11 cellular contexts compared by ENCODE assay signal in the genomic region with DNA sequence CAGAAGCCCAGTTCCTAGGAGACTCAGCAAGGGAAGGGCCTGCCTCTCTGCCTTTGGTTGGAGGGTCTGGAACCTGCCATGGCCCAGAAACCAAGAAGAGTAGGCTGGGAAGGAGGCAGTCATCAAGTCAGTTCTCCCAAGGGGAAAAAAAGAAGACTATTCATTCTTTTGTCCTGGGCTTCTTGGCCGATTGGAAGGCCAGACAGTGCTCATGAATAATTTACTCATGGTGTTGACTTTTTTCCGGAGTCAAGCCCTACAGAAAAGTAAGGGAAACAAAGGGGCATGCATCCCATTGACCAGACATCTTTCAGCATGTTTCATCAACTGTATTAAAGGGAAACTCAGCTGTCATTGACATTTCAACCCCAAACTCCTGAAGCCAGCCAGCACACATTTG.
A peak's percentile ranks its signal among the peaks of the same experiment; 100 is the strongest.
DNase-seq lines count a peak whose midpoint lies in the region; ATAC-seq and TF ChIP-seq lines count a peak whose summit lies in the region.
"Had no signal": no experiment of that assay in that cellular context is flagged by ENCODE, and none has a peak within 500 bp of the region (broad histone marks: within the 10 kb centered on the region; RNA-seq: fewer than 3 reads in every experiment).

No MANE protein-coding gene starts in this region.

- no peak for DNase-seq in CD4-positive, CD25-positive, alpha-beta regulatory T cell
- DNase-seq in RPMI8226 (peak; percentile 7), endodermal cell (no peak), pons (ENCODE audit: low spot score) (peak; percentile 74), HT-29 (ENCODE audit: low spot score) (no peak), ureter (ENCODE audit: low spot score) (no peak), NCI-H748 (lab: John Stamatoyannopoulos, UW; ENCODE audit: unreplicated experiment) (no peak)
- DNase-seq: CD4-positive, alpha-beta T cell; islet precursor cell; NCI-H2081 treated with DMSO at 0.1 percent for 48 hours had no signal

- no peak overlapping the region for H3K9ac ChIP-seq in endodermal cell (ENCODE audit: extremely low read depth, low read length, poor library complexity, severe bottlenecking)

- H3K9me3 ChIP-seq in CD4-positive, CD25-positive, alpha-beta regulatory T cell (ENCODE audit: control insufficient read depth in 2 of 2, low read length in 2 of 2), result no peaks in the 10 kb centered on the region
- no peaks in the 10 kb centered on the region for H3K9me3 ChIP-seq in endodermal cell (ENCODE audit: control insufficient read depth, low read length)

- H3K4me3 Mint-ChIP-seq in CD4-positive, CD25-positive, alpha-beta regulatory T cell, result no peak overlapping the region
- no peak overlapping the region for H3K4me3 Mint-ChIP-seq in endodermal cell
- H3K4me3 Mint-ChIP-seq: CD4-positive, alpha-beta T cell had no signal

- TF ChIP-seq CTCF in endodermal cell (conservative IDR thresholded peaks at IDR 0.05), result no peak

- WGBS in endodermal cell (ENCODE audit: insufficient coverage in 1 of 2, insufficient read length in 1 of 2), 2 experiments, result 57 to 80% methylated on average over 1 to 2 of the region's 2 CpGs

- no peak for ATAC-seq in CD4-positive, CD25-positive, alpha-beta regulatory T cell (ENCODE audit: low read depth in 2 of 2)
- no peak for ATAC-seq in GM19455 (IDR thresholded peaks at IDR 0.05; ENCODE audit: unreplicated experiment)

- H3K4me3 ChIP-seq in CD4-positive, CD25-positive, alpha-beta regulatory T cell (ENCODE audit: low read depth, low read length), result no peak overlapping the region
- H3K4me3 ChIP-seq in endodermal cell (ENCODE audit: low read length), result no peak overlapping the region

- no peaks in the 10 kb centered on the region for H3K4me1 ChIP-seq in CD4-positive, CD25-positive, alpha-beta regulatory T cell (ENCODE audit: control insufficient read depth, insufficient read depth, low read length, poor library complexity, severe bottlenecking)
- peaks cover 2% of the 10 kb centered on the region for H3K4me1 ChIP-seq in endodermal cell (ENCODE audit: control insufficient read depth, insufficient read depth, low read length)

- H3K27me3 Mint-ChIP-seq in CD4-positive, CD25-positive, alpha-beta regulatory T cell, result no peaks in the 10 kb centered on the region
- H3K27me3 Mint-ChIP-seq in endodermal cell (ENCODE audit: insufficient read depth), result no peaks in the 10 kb centered on the region
- H3K27me3 Mint-ChIP-seq: CD4-positive, alpha-beta T cell had no signal

- no peaks in the 10 kb centered on the region for H3K27me3 ChIP-seq in CD4-positive, CD25-positive, alpha-beta regulatory T cell (ENCODE audit: control insufficient read depth, insufficient read depth, low read length)
- no peaks in the 10 kb centered on the region for H3K27me3 ChIP-seq in endodermal cell (ENCODE audit: control insufficient read depth, insufficient read depth, low read length, poor library complexity, severe bottlenecking)

- H3K27ac ChIP-seq in CD4-positive, CD25-positive, alpha-beta regulatory T cell (ENCODE audit: insufficient read depth, low read length, poor library complexity, severe bottlenecking), result no peak overlapping the region
- peak overlapping the region; percentile 92 for H3K27ac ChIP-seq in endodermal cell (ENCODE audit: low read depth, low read length)

- H3K9me3 Mint-ChIP-seq in CD4-positive, CD25-positive, alpha-beta regulatory T cell, result no peaks in the 10 kb centered on the region
- H3K9me3 Mint-ChIP-seq in endodermal cell, result no peaks in the 10 kb centered on the region
- H3K9me3 Mint-ChIP-seq: CD4-positive, alpha-beta T cell had no signal

- peak overlapping the region in 2 of 3 donors; percentile 68 to 78 for H3K27ac Mint-ChIP-seq in CD4-positive, CD25-positive, alpha-beta regulatory T cell
- H3K27ac Mint-ChIP-seq in endodermal cell, result peak overlapping the region; percentile 32
- H3K27ac Mint-ChIP-seq: CD4-positive, alpha-beta T cell had no signal

- H3K36me3 Mint-ChIP-seq in CD4-positive, CD25-positive, alpha-beta regulatory T cell, result peaks cover 35% of the 10 kb centered on the region
- H3K36me3 Mint-ChIP-seq in endodermal cell (ENCODE audit: low read depth), result no peaks in the 10 kb centered on the region

- peaks cover 92% of the 10 kb centered on the region for H3K36me3 ChIP-seq in CD4-positive, CD25-positive, alpha-beta regulatory T cell (ENCODE audit: control insufficient read depth, insufficient read depth, low read length)
- no peaks in the 10 kb centered on the region for H3K36me3 ChIP-seq in endodermal cell (ENCODE audit: control insufficient read depth, insufficient read depth, low read length)

- peaks cover under 1 to 37% (median 14%) of the 10 kb centered on the region in 4 donors for H3K4me1 Mint-ChIP-seq in CD4-positive, CD25-positive, alpha-beta regulatory T cell
- H3K4me1 Mint-ChIP-seq in endodermal cell, result peaks cover 13% of the 10 kb centered on the region

Comparison
In these comparisons a context has a peak if more than half of its experiments do, and no peak if none do; other contexts are left out.
1. DNase-seq: peak in RPMI8226 (single experiment) and pons (single experiment); none in CD4-positive, CD25-positive, alpha-beta regulatory T cell (0 of 3), endodermal cell (single experiment), HT-29 (single experiment), ureter (single experiment) and NCI-H748 (single experiment).